In genomic region chr22:20270190-20271113, GRCh38 we compare ENCODE assay signal across 9 cellular contexts. TPM values are rescaled to one million over a fixed set of nuclear protein-coding genes. Genes with fewer than 3 reads are reported as not detected.
DNase-seq lines count a peak whose midpoint lies in the region; ATAC-seq, FAIRE-seq and TF ChIP-seq lines count a peak whose summit lies in the region.
"Not testable (repeated sequence)": the region's sequence is repeated elsewhere in the genome, so short reads cannot be mapped to it uniquely, and the experiment has no call there.
"Had no signal": no experiment of that assay in that cellular context is flagged by ENCODE, and none has a peak within 500 bp of the region (broad histone marks: within the 10 kb centered on the region; RNA-seq: fewer than 3 reads in every experiment).

No MANE protein-coding gene starts in this region.

- H3K9me3 ChIP-seq in A549; body of pancreas; left ventricle myocardium inferior (replicated peaks); liver (ENCODE audit: control insufficient read depth in 4 of 4, low read length in 3 of 4); pancreas: not testable (repeated sequence)

- H3K27me3 Mint-ChIP-seq in GM23338 (ENCODE audit: insufficient read depth, low read depth, poor library complexity) = not testable (repeated sequence)

- H3K79me2 ChIP-seq in GM23338 (replicated peaks; ENCODE audit: insufficient read depth) = not testable (repeated sequence)

- CTCF ChIA-PET in A549 (lab: Yijun Ruan, JAX) = interaction anchor here (1.0 to 5.2 kb wide), 4 partner anchors 15 to 113 kb away, joined by 3 to 19 read pairs (median 6); no protein-coding TSS in a partner anchor

- not testable (repeated sequence) for H3K36me3 ChIP-seq in GM23338 (ENCODE audit: insufficient read depth); body of pancreas (replicated peaks in 1 of 2; ENCODE audit: insufficient read depth in 1 of 2, low read depth in 2 of 2); left ventricle myocardium inferior; liver (ENCODE audit: control insufficient read depth in 4 of 4, insufficient read depth in 3 of 4, low read depth in 1 of 4, low read length in 3 of 4); pancreas

- DNase-seq in A549 (ENCODE audit: low read depth in 1 of 2, low spot score in 1 of 2); GM23338 (ENCODE audit: low spot score); left ventricle myocardium inferior: not testable (repeated sequence)
- DNase-seq in body of pancreas (peak in 3 of 4 donors; percentile 37 to 64 (median 57)), pancreas (peak in 4 of 6 donors; percentile 47 to 75 (median 60))

- not testable (repeated sequence) for FAIRE-seq in A549 (lab: Jason Lieb, UNC); pancreas (lab: Jason Lieb, UNC)

- not testable (repeated sequence) for H3K27ac Mint-ChIP-seq in GM23338

- H3K4me1 Mint-ChIP-seq in GM23338 = peaks cover 17% of the 10 kb centered on the region

- peak overlapping the region; percentile 21 to 65; a peak in 3 of 6 replicates for H3K27ac ChIP-seq in A549
- not testable (repeated sequence) for H3K27ac ChIP-seq in GM23338 (ENCODE audit: low read depth); body of pancreas; left ventricle myocardium inferior (replicated peaks); liver (ENCODE audit: low read depth in 1 of 2, low read length in 2 of 2); pancreas

- ATAC-seq in A549 = peak; percentile 28 to 60; a peak in 5 of 6 replicates
- ATAC-seq in GM23338 = peak; percentile 6
- peak; percentile 47 for ATAC-seq in body of pancreas
- peak; percentile 55 to 79 (median 75) for ATAC-seq in pancreas

- not testable (repeated sequence) for H3K4me3 ChIP-seq in A549; GM23338; body of pancreas; left ventricle myocardium inferior; liver (ENCODE audit: low read depth in 1 of 3, low read length in 3 of 3); pancreas

- not testable (repeated sequence) for TF ChIP-seq RAD21 in A549 (conservative IDR thresholded peaks at IDR 0.05 in 1 of 2, IDR thresholded peaks at IDR 0.05 in 1 of 2); Ishikawa (IDR thresholded peaks at IDR 0.05; ENCODE audit: low read depth)
- peak in 1 of 2 donors; percentile 29 for TF ChIP-seq RAD21 in liver (IDR thresholded peaks at IDR 0.05)

- not testable (repeated sequence) for H3K36me3 Mint-ChIP-seq in GM23338 (ENCODE audit: low read depth)

- WGBS in A549 (ENCODE audit: missing lambda C conversion rate) = 81% methylated on average over 12 of the region's 23 CpGs
- WGBS in body of pancreas, 2 donors = 71 to 86% methylated on average over 15 to 23 of the region's 23 CpGs
- WGBS in liver = 70% methylated on average over 23 of the region's 23 CpGs
- WGBS in pancreas, 2 donors = 66 to 83% methylated on average over 17 to 23 of the region's 23 CpGs

- H3K9me2 ChIP-seq in GM23338 (ENCODE audit: insufficient read depth) = not testable (repeated sequence)

- H3K27me3 ChIP-seq in GM23338 (ENCODE audit: insufficient read depth); body of pancreas; left ventricle myocardium inferior (ENCODE audit: low read depth); liver (ENCODE audit: control insufficient read depth in 4 of 4, insufficient read depth in 4 of 4, low read length in 3 of 4); pancreas: not testable (repeated sequence)

- TF ChIP-seq POLR2A in A549 (IDR thresholded peaks at IDR 0.05; ENCODE audit: low read length); body of pancreas (IDR thresholded peaks at IDR 0.05): not testable (repeated sequence)

- POLR2A ChIA-PET in A549 (lab: Yijun Ruan, JAX) = not testable (repeated sequence)

- H3K4me2 ChIP-seq in A549, GM23338: not testable (repeated sequence)

- H3K9ac ChIP-seq in liver (ENCODE audit: low read depth in 1 of 2, low read length in 2 of 2) = not testable (repeated sequence)

- not testable (repeated sequence) for H4K20me1 ChIP-seq in GM23338 (replicated peaks; ENCODE audit: insufficient read depth)

- not testable (repeated sequence) for H2AFZ ChIP-seq in GM23338

- H3F3A ChIP-seq in GM23338 (replicated peaks; ENCODE audit: low read depth) = not testable (repeated sequence)

- H3K9me3 Mint-ChIP-seq in GM23338 = not testable (repeated sequence)

- TF ChIP-seq CTCF in A549 (IDR thresholded peaks at IDR 0.05); GM23338 (conservative IDR thresholded peaks at IDR 0.05; ENCODE audit: low read depth in 2 of 2); body of pancreas (IDR thresholded peaks at IDR 0.05): not testable (repeated sequence)
- TF ChIP-seq CTCF in left ventricle myocardium inferior (IDR thresholded peaks at IDR 0.05; ENCODE audit: borderline replicate concordance) = peak; percentile 10
- peak; percentile 6 for TF ChIP-seq CTCF in liver (IDR thresholded peaks at IDR 0.05; ENCODE audit: low read depth, low read length, missing input control)
- TF ChIP-seq CTCF in pancreas (IDR thresholded peaks at IDR 0.05) = peak in 1 of 4 donors; percentile 6

- intact Hi-C loops in body of pancreas (cut with DNase I); left ventricle myocardium inferior (cut with micrococcal nuclease); pancreas (cut with DNase I): not testable (repeated sequence)

- peaks cover 12% of the 10 kb centered on the region for H3K4me1 ChIP-seq in A549
- not testable (repeated sequence) for H3K4me1 ChIP-seq in GM23338 (ENCODE audit: insufficient read depth); pancreas
- H3K4me1 ChIP-seq in body of pancreas = peaks cover 11% of the 10 kb centered on the region
- peaks cover 20% of the 10 kb centered on the region for H3K4me1 ChIP-seq in left ventricle myocardium inferior
- peaks cover 6 to 25% (median 18%) of the 10 kb centered on the region in 4 donors for H3K4me1 ChIP-seq in liver (ENCODE audit: control insufficient read depth in 4 of 4, insufficient read depth in 4 of 4, low read length in 3 of 4)

- TF ChIP-seq EP300 in A549 (IDR thresholded peaks at IDR 0.05); Ishikawa (IDR thresholded peaks at IDR 0.05; ENCODE audit: borderline replicate concordance): not testable (repeated sequence)

- H3K4me3 Mint-ChIP-seq in GM23338 = not testable (repeated sequence)

TF ChIP-seq in liver, 16 proteins besides CTCF, POLR2A, EP300 and RAD21:
- TF ChIP-seq HNF4A (conservative IDR thresholded peaks at IDR 0.05) = peak in 1 of 2 donors; percentile 3

RNA-seq across cellular contexts. Expression of gene RTN4R, which starts 2.3 kb away (rescaled TPM):
- polyA plus RNA-seq in A549 (2011; rRNA removed) (1.0 and 1.2 TPM in 2 replicates), A549 (2017; fragmentation: RNase III; extraction: RNeasy Plus Mini Kit Qiagen cat#74134 plus additional on column Dnase treatment) (2.1 to 2.8 TPM (median 2.7 TPM) in 3 replicates), GM23338 (2016; fragmentation: Nextera tagmentation; extraction: Ambion mirVana) (10.6 and 12.9 TPM in 2 replicates), liver (10 to 100 TPM in 1 of 2 donors, 1 to 10 TPM in 1; 1.2 to 10.4 TPM), pancreas (1 to 10 TPM; 1.7 TPM)
- polyA plus RNA-seq in A549 (2012; cell fraction: cytosol; rRNA removed) = 3.8 and 7.5 TPM in 2 replicates
- 4.4 and 10.4 TPM in 2 replicates for polyA plus RNA-seq in A549 (2012; cell fraction: nucleus; rRNA removed)
- 0.62 and 1.0 TPM in 2 replicates for polyA minus RNA-seq in A549 (2011; rRNA and poly(A)+ RNA removed)
- total RNA-seq in GM23338 (2014; rRNA removed; shearing (Covaris generic)) = 33.4 and 38.4 TPM in 2 replicates
- 20.0 TPM for polyA plus RNA-seq in PFSK-1 (2012; ENCODE audit: insufficient read length, low read depth)
- total RNA-seq in body of pancreas (1 to 10 TPM in 1 of 2 donors, under 1 TPM in 1; 0.66 to 1.8 TPM), left ventricle myocardium inferior (0.96 TPM), liver (1 to 10 TPM in 1 of 2 donors, under 1 TPM in 1; 0.33 to 1.1 TPM), pancreas (1 to 10 TPM in 5 of 6 donors, under 1 TPM in 1; 0.88 to 7.4 (median 1.9) TPM)
- total RNA-seq: OCI-LY7 had no signal

RNA-seq across cellular contexts. Expression of gene DGCR6L, which starts 49.4 kb away (rescaled TPM):
- polyA plus RNA-seq in A549 (2011; rRNA removed) (15.5 and 17.9 TPM in 2 replicates), A549 (2017; fragmentation: RNase III; extraction: RNeasy Plus Mini Kit Qiagen cat#74134 plus additional on column Dnase treatment) (23.1 to 27.0 TPM (median 26.1 TPM) in 3 replicates), GM23338 (2016; fragmentation: Nextera tagmentation; extraction: Ambion mirVana) (82.4 and 85.9 TPM in 2 replicates), liver (100 to 1,000 TPM in 1 of 2 donors, 10 to 100 TPM in 1; 88.2 to 105 TPM), pancreas (10 to 100 TPM; 49.2 to 53.4 TPM)
- polyA plus RNA-seq in A549 (2012; cell fraction: cytosol; rRNA removed) = 40.4 and 47.6 TPM in 2 replicates
- 28.0 and 33.9 TPM in 2 replicates for polyA plus RNA-seq in A549 (2012; cell fraction: nucleus; rRNA removed)
- 6.4 and 9.4 TPM in 2 replicates for polyA minus RNA-seq in A549 (2011; rRNA and poly(A)+ RNA removed)
- 66.3 and 72.1 TPM in 2 replicates for total RNA-seq in GM23338 (2014; rRNA removed; shearing (Covaris generic))
- 66.7 TPM for polyA plus RNA-seq in PFSK-1 (2012; ENCODE audit: insufficient read length, low read depth)
- total RNA-seq in body of pancreas (10 to 100 TPM; 24.4 to 52.4 TPM), left ventricle myocardium inferior (45.2 TPM), liver (10 to 100 TPM; 40.7 to 58.8 TPM), pancreas (10 to 100 TPM; 17.2 to 23.5 (median 21.6) TPM)

Comparison
In these comparisons a context has a peak if more than half of its experiments do, and no peak if none do; other contexts are left out.
1. ATAC-seq: peak in every context shown above with its lines; median percentile 75 in pancreas; 47 in body of pancreas; 44 in A549; 6 in GM23338.